11 cellular contexts compared by ENCODE assay signal in genomic region chr9:35519697-35520403, GRCh38. TPM values are rescaled to one million over a fixed set of nuclear protein-coding genes. Genes with fewer than 3 reads are reported as not detected.
A peak's percentile ranks its signal among the peaks of the same experiment; 100 is the strongest.
DNase-seq lines count a peak whose midpoint lies in the region; ATAC-seq, FAIRE-seq and TF ChIP-seq lines count a peak whose summit lies in the region.
"Had no signal": no experiment of that assay in that cellular context is flagged by ENCODE, and none has a peak within 500 bp of the region (broad histone marks: within the 10 kb centered on the region; RNA-seq: fewer than 3 reads in every experiment).

No MANE protein-coding gene starts in this region.

- intact Hi-C loops in esophagus squamous epithelium (cut with DNase I) (no loop called here), prostate gland (cut with DNase I) (no loop called here), posterior cingulate gyrus (cut with DNase I) (no loop called here)

- H3K27ac ChIP-seq in esophagus squamous epithelium = peak overlapping the region; percentile 53 to 83 (median 80)
- H3K27ac ChIP-seq in prostate gland = peak overlapping the region; percentile 69 to 76

- TF ChIP-seq POLR2A in esophagus squamous epithelium (IDR thresholded peaks at IDR 0.05) (no peak), prostate gland (IDR thresholded peaks at IDR 0.05) (no peak)

- no peak for FAIRE-seq in RCC 7860 (lab: Jason Lieb, UNC)

- no peaks in the 10 kb centered on the region for H3K9me3 ChIP-seq in esophagus squamous epithelium
- H3K9me3 ChIP-seq in prostate gland = no peaks in the 10 kb centered on the region

- H3K36me3 ChIP-seq in esophagus squamous epithelium = no peaks in the 10 kb centered on the region
- H3K36me3 ChIP-seq in prostate gland = no peaks in the 10 kb centered on the region

- H3K4me3 ChIP-seq in esophagus squamous epithelium (peak overlapping the region in 2 of 4 donors; percentile 0 to 2), prostate gland (no peak overlapping the region)

- TF ChIP-seq CTCF in esophagus squamous epithelium (IDR thresholded peaks at IDR 0.05) (no peak), prostate gland (IDR thresholded peaks at IDR 0.05) (no peak)

- ATAC-seq in HG03378 (IDR thresholded peaks at IDR 0.05; ENCODE audit: unreplicated experiment) = no peak
- ATAC-seq: activated CD8-positive, alpha-beta T cell treated with anti-CD3 and anti-CD28 coated beads for 36 hours had no signal

- 80% methylated on average over 1 of the region's 1 CpG; no CpG with 5 or more reads in 1 of the 2 donors for WGBS in esophagus squamous epithelium, 2 donors
- 95% methylated on average over 1 of the region's 1 CpG for WGBS in prostate gland

- no peaks in the 10 kb centered on the region for H3K27me3 ChIP-seq in esophagus squamous epithelium
- H3K27me3 ChIP-seq in prostate gland (replicated peaks; ENCODE audit: insufficient read depth) = no peaks in the 10 kb centered on the region

- H3K4me1 ChIP-seq in esophagus squamous epithelium = peaks cover 16 to 69% (median 50%) of the 10 kb centered on the region in 3 donors
- peaks cover 5% of the 10 kb centered on the region for H3K4me1 ChIP-seq in prostate gland (replicated peaks)

- DNase-seq in CD1c-positive myeloid dendritic cell (ENCODE audit: extremely low spot score) (peak; percentile 19), RCC 7860 (ENCODE audit: low spot score) (peak; percentile 51), esophagus squamous epithelium (lab: John Stamatoyannopoulos, UW) (no peak), prostate gland (ENCODE audit: low spot score) (no peak), NCI-H1417 (lab: John Stamatoyannopoulos, UW) (no peak), T-helper 1 cell (no peak), posterior cingulate gyrus (no peak)
- DNase-seq: activated CD8-positive, alpha-beta T cell treated with anti-CD3 and anti-CD28 coated beads for 36 hours; MM.1S; stimulated activated naive B cell treated with anti-CD40 and anti-IgM and Interleukin-4, amounts not matched to agents 10 μg/mL and 1 μg/mL and 100 μg/mL, for 72 hours had no signal

RNA-seq across cellular contexts. Expression of gene RUSC2, which starts 29.9 kb away (rescaled TPM):
- total RNA-seq in esophagus squamous epithelium (10 to 100 TPM in 1 of 4 donors, 1 to 10 TPM in 3; 5.1 to 16.0 (median 8.6) TPM), prostate gland (10 to 100 TPM; 13.6 to 33.1 TPM)

Comparison
In these comparisons a context has a peak if more than half of its experiments do, and no peak if none do; other contexts are left out.
1. DNase-seq: peak in CD1c-positive myeloid dendritic cell (single experiment) and RCC 7860 (single experiment); none in esophagus squamous epithelium (single experiment), prostate gland (single experiment), NCI-H1417 (0 of 3), T-helper 1 cell (0 of 5) and posterior cingulate gyrus (0 of 10).